Comparison of ENCODE assay signal across 18 cellular contexts in genomic region chrX:49111846-49112245, GRCh38. TPM values are rescaled to one million over a fixed set of nuclear protein-coding genes. Genes with fewer than 3 reads are reported as not detected.
A peak's percentile ranks its signal among the peaks of the same experiment; 100 is the strongest.
DNase-seq lines count a peak whose midpoint lies in the region; ATAC-seq lines count a peak whose summit lies in the region.
"Had no signal": no experiment of that assay in that cellular context is flagged by ENCODE, and none has a peak within 500 bp of the region (broad histone marks: within the 10 kb centered on the region; RNA-seq: fewer than 3 reads in every experiment).

No MANE protein-coding gene starts in this region.

- no peak overlapping the region for H3K4me3 Mint-ChIP-seq in stimulated activated naive CD8-positive, alpha-beta T cell treated with anti-CD3 and anti-CD28 coated beads, Interleukin-15, amount 100 ng/mL, for 72 hours

- H3K27me3 ChIP-seq in layer of hippocampus (ENCODE audit: control insufficient read depth, insufficient read depth, low read length), result no peaks in the 10 kb centered on the region

- ATAC-seq in Right ventricle myocardium superior (ENCODE audit: poor library complexity) (peak; percentile 31), left cardiac atrium (no peak), GM21390 (IDR thresholded peaks at IDR 0.05; ENCODE audit: unreplicated experiment) (no peak)
- no peak for ATAC-seq in stimulated activated naive CD8-positive, alpha-beta T cell treated with anti-CD3 and anti-CD28 coated beads, Interleukin-15, amount 100 ng/mL, for 72 hours
- ATAC-seq: GM12878 had no signal

- no peaks in the 10 kb centered on the region for H3K9me3 Mint-ChIP-seq in stimulated activated naive CD8-positive, alpha-beta T cell treated with anti-CD3 and anti-CD28 coated beads, Interleukin-15, amount 100 ng/mL, for 72 hours

- peaks cover 6% of the 10 kb centered on the region for H3K4me1 Mint-ChIP-seq in stimulated activated naive CD8-positive, alpha-beta T cell treated with anti-CD3 and anti-CD28 coated beads, Interleukin-15, amount 100 ng/mL, for 72 hours

- H3K27ac ChIP-seq in layer of hippocampus (ENCODE audit: low read depth, low read length), result peak overlapping the region; percentile 84
- H3K27ac ChIP-seq: BLaER1 had no signal

- no peak overlapping the region for H3K27ac Mint-ChIP-seq in stimulated activated naive CD8-positive, alpha-beta T cell treated with anti-CD3 and anti-CD28 coated beads, Interleukin-15, amount 100 ng/mL, for 72 hours

- no peaks in the 10 kb centered on the region for H3K27me3 Mint-ChIP-seq in stimulated activated naive CD8-positive, alpha-beta T cell treated with anti-CD3 and anti-CD28 coated beads, Interleukin-15, amount 100 ng/mL, for 72 hours

- DNase-seq in Right ventricle myocardium superior, result no peak
- no peak for DNase-seq in left cardiac atrium
- peak; percentile 3 for DNase-seq in cerebellum (ENCODE audit: low spot score)
- DNase-seq in putamen (ENCODE audit: low spot score), result peak; percentile 72
- DNase-seq in kidney glomerular epithelial cell (lab: John Stamatoyannopoulos, UW), result no peak
- no peak for DNase-seq in stimulated activated naive CD8-positive, alpha-beta T cell treated with anti-CD3 and anti-CD28 coated beads, Interleukin-15, amount 100 ng/mL, for 72 hours
- DNase-seq: 8988T, DND-41, GDM1, GOT3, NCI-H1417, NCI-H1930, NCI-H446, NCI-H69 had no signal

- intact Hi-C loops in Right ventricle myocardium superior (cut with DNase I) (no loop called here), left cardiac atrium (cut with DNase I) (no loop called here)

RNA-seq across cellular contexts. Expression of gene GPKOW, which starts 11.7 kb away (rescaled TPM):
- total RNA-seq in Right ventricle myocardium superior, result 17.8 TPM
- total RNA-seq in left cardiac atrium, result 10 to 100 TPM; 17.1 to 19.4 TPM
- 13.2 TPM for total RNA-seq in cerebellum

RNA-seq across cellular contexts. Expression of gene WDR45, which starts 32.2 kb away (rescaled TPM):
- total RNA-seq in Right ventricle myocardium superior, result 79.0 TPM
- total RNA-seq in left cardiac atrium, result 10 to 100 TPM; 52.3 to 61.1 TPM
- 19.2 TPM for total RNA-seq in cerebellum

RNA-seq across cellular contexts. Expression of gene PRAF2, which starts 38.0 kb away (rescaled TPM):
- total RNA-seq in Right ventricle myocardium superior (6.9 TPM), left cardiac atrium (10 to 100 TPM; 15.6 to 20.1 TPM), cerebellum (9.0 TPM)

RNA-seq across cellular contexts. Expression of gene MAGIX, which starts 50.7 kb away (rescaled TPM):
- total RNA-seq in Right ventricle myocardium superior (5.3 TPM), left cardiac atrium (1 to 10 TPM; 7.7 to 7.9 TPM), cerebellum (1.4 TPM)

RNA-seq across cellular contexts. Expression of gene CCDC120, which starts 53.0 kb away (rescaled TPM):
- total RNA-seq in Right ventricle myocardium superior, result 1.2 TPM
- 1 to 10 TPM; 2.4 to 2.7 TPM for total RNA-seq in left cardiac atrium
- total RNA-seq in cerebellum, result 4.3 TPM

Comparison
In these comparisons a context has a peak if more than half of its experiments do, and no peak if none do; other contexts are left out.
1. DNase-seq: peak in cerebellum (single experiment) and putamen (single experiment); none in Right ventricle myocardium superior (single experiment), left cardiac atrium (single experiment), kidney glomerular epithelial cell (single experiment) and stimulated activated naive CD8-positive, alpha-beta T cell treated with anti-CD3 and anti-CD28 coated beads, Interleukin-15, amount 100 ng/mL, for 72 hours (0 of 2).